ENCODE assay signal across 1 cellular context in genomic region chr5:61290815-61291214, GRCh38.
TF ChIP-seq lines count a peak whose summit lies in the region.

No MANE protein-coding gene starts in this region.

TF ChIP-seq in liver, 16 proteins besides CTCF, POLR2A, EP300 and RAD21 (continued from another document):
- TF ChIP-seq, protein P1, sequence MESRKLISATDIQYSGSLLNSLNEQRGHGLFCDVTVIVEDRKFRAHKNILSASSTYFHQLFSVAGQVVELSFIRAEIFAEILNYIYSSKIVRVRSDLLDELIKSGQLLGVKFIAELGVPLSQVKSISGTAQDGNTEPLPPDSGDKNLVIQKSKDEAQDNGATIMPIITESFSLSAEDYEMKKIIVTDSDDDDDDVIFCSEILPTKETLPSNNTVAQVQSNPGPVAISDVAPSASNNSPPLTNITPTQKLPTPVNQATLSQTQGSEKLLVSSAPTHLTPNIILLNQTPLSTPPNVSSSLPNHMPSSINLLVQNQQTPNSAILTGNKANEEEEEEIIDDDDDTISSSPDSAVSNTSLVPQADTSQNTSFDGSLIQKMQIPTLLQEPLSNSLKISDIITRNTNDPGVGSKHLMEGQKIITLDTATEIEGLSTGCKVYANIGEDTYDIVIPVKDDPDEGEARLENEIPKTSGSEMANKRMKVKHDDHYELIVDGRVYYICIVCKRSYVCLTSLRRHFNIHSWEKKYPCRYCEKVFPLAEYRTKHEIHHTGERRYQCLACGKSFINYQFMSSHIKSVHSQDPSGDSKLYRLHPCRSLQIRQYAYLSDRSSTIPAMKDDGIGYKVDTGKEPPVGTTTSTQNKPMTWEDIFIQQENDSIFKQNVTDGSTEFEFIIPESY (IDR thresholded peaks at IDR 0.05), result no peak
- TF ChIP-seq, protein P2, sequence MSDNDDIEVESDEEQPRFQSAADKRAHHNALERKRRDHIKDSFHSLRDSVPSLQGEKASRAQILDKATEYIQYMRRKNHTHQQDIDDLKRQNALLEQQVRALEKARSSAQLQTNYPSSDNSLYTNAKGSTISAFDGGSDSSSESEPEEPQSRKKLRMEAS (IDR thresholded peaks at IDR 0.05), result no peak
- TF ChIP-seq HNF4G (IDR thresholded peaks at IDR 0.05) (no peak), JUND (IDR thresholded peaks at IDR 0.05) (no peak), RXRA (IDR thresholded peaks at IDR 0.05) (peak in 1 of 2 donors; percentile 39), FOXA1 (IDR thresholded peaks at IDR 0.05) (no peak), TAF1 (conservative IDR thresholded peaks at IDR 0.05) (peak; percentile 20), FOXA2 (IDR thresholded peaks at IDR 0.05) (no peak), SP1 (IDR thresholded peaks at IDR 0.05) (peak; percentile 59)
- TF ChIP-seq, protein P3, sequence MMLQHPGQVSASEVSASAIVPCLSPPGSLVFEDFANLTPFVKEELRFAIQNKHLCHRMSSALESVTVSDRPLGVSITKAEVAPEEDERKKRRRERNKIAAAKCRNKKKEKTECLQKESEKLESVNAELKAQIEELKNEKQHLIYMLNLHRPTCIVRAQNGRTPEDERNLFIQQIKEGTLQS (IDR thresholded peaks at IDR 0.05), result no peak
